ENCODE assay signal across 12 cellular contexts in genomic region chr5:170357853-170358497, GRCh38. TPM values are rescaled to one million over a fixed set of nuclear protein-coding genes. Genes with fewer than 3 reads are reported as not detected.
DNase-seq lines count a peak whose midpoint lies in the region; ATAC-seq and TF ChIP-seq lines count a peak whose summit lies in the region.
"Had no signal": no experiment of that assay in that cellular context is flagged by ENCODE, and none has a peak within 500 bp of the region (broad histone marks: within the 10 kb centered on the region; RNA-seq: fewer than 3 reads in every experiment).

No MANE protein-coding gene starts in this region.

- H3K27me3 Mint-ChIP-seq in T-helper 17 cell: peaks cover 34% of the 10 kb centered on the region

- H3K4me3 ChIP-seq in right atrium auricular region (no peak overlapping the region), rectal smooth muscle tissue (ENCODE audit: low read length) (no peak overlapping the region)

- peak; percentile 78 for DNase-seq in GDM1 (lab: John Stamatoyannopoulos, UW)
- DNase-seq in T-helper 17 cell: no peak
- peak; percentile 78 for DNase-seq in right atrium auricular region (ENCODE audit: low spot score)
- DNase-seq in effector CD8-positive, alpha-beta T cell (lab: John Stamatoyannopoulos, UW): no peak
- no peak for DNase-seq in NCI-H1417 (lab: John Stamatoyannopoulos, UW)
- DNase-seq: CD4-positive, CD25-positive, alpha-beta regulatory T cell had no signal

- H3K27me3 ChIP-seq in right atrium auricular region: no peaks in the 10 kb centered on the region
- no peaks in the 10 kb centered on the region for H3K27me3 ChIP-seq in rectal smooth muscle tissue (ENCODE audit: control insufficient read depth, insufficient read depth, low read length)

- H3K9ac ChIP-seq in rectal smooth muscle tissue (ENCODE audit: low read length): no peak overlapping the region
- H3K9ac ChIP-seq: KMS-11 had no signal

- H3K4me3 Mint-ChIP-seq in T-helper 17 cell: no peak overlapping the region
- H3K4me3 Mint-ChIP-seq: CD4-positive, CD25-positive, alpha-beta regulatory T cell had no signal

- peak; percentile 48 for ATAC-seq in T-helper 17 cell
- no peak for ATAC-seq in GM18873 (IDR thresholded peaks at IDR 0.05; ENCODE audit: low FRiP score, unreplicated experiment)
- ATAC-seq in HG03175 (IDR thresholded peaks at IDR 0.05; ENCODE audit: unreplicated experiment): no peak

- no peak for TF ChIP-seq CTCF in right atrium auricular region (IDR thresholded peaks at IDR 0.05)

- H3K36me3 Mint-ChIP-seq in T-helper 17 cell (ENCODE audit: low read depth): no peaks in the 10 kb centered on the region
- H3K36me3 Mint-ChIP-seq: CD4-positive, CD25-positive, alpha-beta regulatory T cell had no signal

- H3K36me3 ChIP-seq in right atrium auricular region (no peaks in the 10 kb centered on the region), rectal smooth muscle tissue (ENCODE audit: control insufficient read depth, insufficient read depth, low read length) (no peaks in the 10 kb centered on the region)

- H3K4me1 Mint-ChIP-seq in T-helper 17 cell: peaks cover 6% of the 10 kb centered on the region

- peaks cover 0 to 65% of the 10 kb centered on the region in 2 donors for H3K4me1 ChIP-seq in right atrium auricular region
- peaks cover 24% of the 10 kb centered on the region for H3K4me1 ChIP-seq in rectal smooth muscle tissue (ENCODE audit: control insufficient read depth, insufficient read depth, low read length)

- H3K9me3 ChIP-seq in T-helper 17 cell (ENCODE audit: control insufficient read depth, low read length, poor library complexity, severe bottlenecking): no peaks in the 10 kb centered on the region
- H3K9me3 ChIP-seq in right atrium auricular region: no peaks in the 10 kb centered on the region

- H3K27ac ChIP-seq in right atrium auricular region (peak overlapping the region; percentile 3 to 23), rectal smooth muscle tissue (ENCODE audit: low read depth, low read length) (peak overlapping the region; percentile 24)
- H3K27ac ChIP-seq: KMS-11 had no signal

- H3K27ac Mint-ChIP-seq in T-helper 17 cell: no peak overlapping the region
- H3K27ac Mint-ChIP-seq: CD4-positive, CD25-positive, alpha-beta regulatory T cell had no signal

RNA-seq across cellular contexts. Expression of gene KCNMB1, which starts 31.2 kb away (rescaled TPM):
- total RNA-seq in T-helper 17 cell (under 1 TPM; 0.42 to 0.44 TPM), right atrium auricular region (under 1 TPM; 0.74 to 0.83 TPM)
- total RNA-seq: myocyte, NCI-H460 had no signal

Comparison
In these comparisons a context has a peak if more than half of its experiments do, and no peak if none do; other contexts are left out.
1. DNase-seq: peak in GDM1 (single experiment) and right atrium auricular region (single experiment); none in T-helper 17 cell (0 of 3), effector CD8-positive, alpha-beta T cell (single experiment) and NCI-H1417 (0 of 3).